ENCODE assay signal across 8 cellular contexts in the genomic region with DNA sequence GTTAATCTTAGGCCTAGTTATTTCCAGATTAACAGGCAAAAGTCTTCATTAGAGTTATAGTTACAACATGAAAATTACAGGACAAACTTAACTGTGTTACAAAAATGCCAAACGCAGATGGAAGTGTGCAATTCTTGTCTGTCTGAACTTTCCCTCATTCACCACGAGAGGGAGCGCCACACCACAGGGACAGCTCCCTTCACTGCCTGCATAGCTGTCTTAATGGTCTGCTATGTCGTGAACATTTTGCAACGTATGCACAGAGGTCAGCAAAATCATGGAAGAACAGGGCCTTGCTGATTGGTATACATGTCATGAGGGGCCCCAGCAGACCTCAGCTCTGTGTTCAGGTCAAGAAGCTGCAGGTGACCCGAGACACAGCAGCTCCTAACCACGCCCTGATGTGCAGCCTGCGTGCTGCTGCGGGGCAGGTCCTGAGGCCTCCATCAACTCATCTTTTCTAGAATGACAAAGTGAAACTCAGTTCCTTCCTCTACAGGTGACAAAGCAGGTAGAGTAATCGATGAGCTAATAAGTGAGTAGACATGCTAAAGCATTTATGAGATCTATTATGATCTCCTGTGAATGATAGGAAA.
A peak's percentile ranks its signal among the peaks of the same experiment; 100 is the strongest.
DNase-seq lines count a peak whose midpoint lies in the region; ATAC-seq and TF ChIP-seq lines count a peak whose summit lies in the region.

No MANE protein-coding gene starts in this region.

- H3K36me3 Mint-ChIP-seq in CD4-positive, alpha-beta memory T cell: no peaks in the 10 kb centered on the region
- no peaks in the 10 kb centered on the region for H3K36me3 Mint-ChIP-seq in nephron progenitor cell (ENCODE audit: low read depth)

- in situ Hi-C loops in KBM-7 (cut with MboI; ENCODE audit: low pct_unique_long_range_greater_than_20kb, low sequenced_read_pairs): loop anchor here (25.0 kb wide), 1 partner anchor 230 kb away; no protein-coding TSS in a partner anchor

- H3K27me3 Mint-ChIP-seq in CD4-positive, alpha-beta memory T cell: peaks cover 2 to 11% of the 10 kb centered on the region in 2 donors
- H3K27me3 Mint-ChIP-seq in nephron progenitor cell (ENCODE audit: low read depth, poor library complexity): peaks cover 10% of the 10 kb centered on the region

- H3K27me3 ChIP-seq in CD4-positive, alpha-beta memory T cell (ENCODE audit: insufficient read depth, low read length): no peaks in the 10 kb centered on the region

- H3K27ac ChIP-seq in CD4-positive, alpha-beta memory T cell (ENCODE audit: low read depth, low read length): no peak overlapping the region

- no peak overlapping the region for H3K4me3 Mint-ChIP-seq in CD4-positive, alpha-beta memory T cell
- no peak overlapping the region for H3K4me3 Mint-ChIP-seq in nephron progenitor cell

- no peak overlapping the region for H3K27ac Mint-ChIP-seq in CD4-positive, alpha-beta memory T cell
- H3K27ac Mint-ChIP-seq in nephron progenitor cell: no peak overlapping the region

- POLR2A ChIA-PET in CD4-positive, alpha-beta memory T cell (lab: Charles Lee; ENCODE audit: partially characterized antibody): no interaction called here

- H3K4me1 ChIP-seq in CD4-positive, alpha-beta memory T cell (ENCODE audit: insufficient read depth, low read length): no peaks in the 10 kb centered on the region

- DNase-seq in CD4-positive, alpha-beta memory T cell: peak in 4 of 5 donors; percentile 19 to 38 (median 30)
- peak; percentile 66 for DNase-seq in KBM-7
- DNase-seq in OCI-M2 (lab: John Stamatoyannopoulos, UW; ENCODE audit: unreplicated experiment): peak; percentile 11
- DNase-seq in activated T-cell treated with anti-CD3 and anti-CD28 coated beads, Interleukin-2, amount 50 U/mL, for 1 hour: peak; percentile 40
- DNase-seq in fibroblast of gingiva (ENCODE audit: low read depth): peak; percentile 79
- DNase-seq in nephron progenitor cell: peak; percentile 71
- DNase-seq in stromal cell of bone marrow (ENCODE audit: low read depth): peak; percentile 64

- H3K4me1 Mint-ChIP-seq in CD4-positive, alpha-beta memory T cell: peaks cover 0 to 3% (median 0%) of the 10 kb centered on the region in 4 donors
- peaks cover 4% of the 10 kb centered on the region for H3K4me1 Mint-ChIP-seq in nephron progenitor cell

- no peaks in the 10 kb centered on the region for H3K36me3 ChIP-seq in CD4-positive, alpha-beta memory T cell (ENCODE audit: insufficient read depth, low read length)

- no peaks in the 10 kb centered on the region for H3K9me3 ChIP-seq in CD4-positive, alpha-beta memory T cell (ENCODE audit: control insufficient read depth in 1 of 2, low read length in 2 of 2)

- CTCF ChIA-PET in CD4-positive, alpha-beta memory T cell (lab: Charles Lee; ENCODE audit: partially characterized antibody): interaction anchor here (0.8 to 1.9 kb wide), 12 partner anchors 9 to 608 kb away, joined by 3 to 12 read pairs (median 4); no protein-coding TSS in a partner anchor

- intact Hi-C loops in CD4-positive, alpha-beta memory T cell (cut with micrococcal nuclease): loop anchor here (2.0 to 10.0 kb wide), 3 partner anchors 255 to 443 kb away; no protein-coding TSS in a partner anchor

- peak; percentile 84 for ATAC-seq in GM21367 (IDR thresholded peaks at IDR 0.05; ENCODE audit: unreplicated experiment)

- TF ChIP-seq CTCF in nephron progenitor cell (IDR thresholded peaks at IDR 0.05): peak; percentile 90

- H3K9me3 Mint-ChIP-seq in CD4-positive, alpha-beta memory T cell: peaks cover 0 to 10% (median 5%) of the 10 kb centered on the region in 8 donors
- peaks cover 23% of the 10 kb centered on the region for H3K9me3 Mint-ChIP-seq in nephron progenitor cell

- H3K4me3 ChIP-seq in CD4-positive, alpha-beta memory T cell (ENCODE audit: low read length in 2 of 2): no peak overlapping the region

Comparison
In these comparisons a context has a peak if more than half of its experiments do, and no peak if none do; other contexts are left out.
1. DNase-seq: peak in every context shown above with its lines; median percentile 79 in fibroblast of gingiva; 71 in nephron progenitor cell; 66 in KBM-7; 64 in stromal cell of bone marrow; 40 in activated T-cell treated with anti-CD3 and anti-CD28 coated beads, Interleukin-2, amount 50 U/mL, for 1 hour; 30 in CD4-positive, alpha-beta memory T cell; 11 in OCI-M2.